21 cellular contexts compared by ENCODE assay signal in genomic region chr3:196936288-196936687, GRCh38. TPM values are rescaled to one million over a fixed set of nuclear protein-coding genes. Genes with fewer than 3 reads are reported as not detected.
A peak's percentile ranks its signal among the peaks of the same experiment; 100 is the strongest.
DNase-seq lines count a peak whose midpoint lies in the region; ATAC-seq lines count a peak whose summit lies in the region.
"Had no signal": no experiment of that assay in that cellular context is flagged by ENCODE, and none has a peak within 500 bp of the region (broad histone marks: within the 10 kb centered on the region; RNA-seq: fewer than 3 reads in every experiment).

No MANE protein-coding gene starts in this region.

- H3K36me3 Mint-ChIP-seq in activated T-cell treated with anti-CD3 and anti-CD28 coated beads, Interleukin-2, amount 50 U/mL, for 72 hours (ENCODE audit: insufficient read depth in 2 of 2) = peaks cover 5 to 24% of the 10 kb centered on the region in 2 donors
- H3K36me3 Mint-ChIP-seq in activated T-cell treated with anti-CD3 and anti-CD28 coated beads, Interleukin-2, amount 50 U/mL, for 4 hours (ENCODE audit: insufficient read depth) = peaks cover 44% of the 10 kb centered on the region
- peaks cover 2% of the 10 kb centered on the region for H3K36me3 Mint-ChIP-seq in IgD-negative memory B cell
- peaks cover 77% of the 10 kb centered on the region for H3K36me3 Mint-ChIP-seq in activated naive CD8-positive, alpha-beta T cell treated with anti-CD3 and anti-CD28 coated beads, Interleukin-2, amount 50 U/mL, for 24 hours (ENCODE audit: low read depth)
- H3K36me3 Mint-ChIP-seq in stimulated activated effector memory CD8-positive, alpha-beta T cell treated with anti-CD3 and anti-CD28 coated beads, Interleukin-12 subunit alpha, Interleukin-12 subunit beta, amount 100 ng/mL, for 72 hours = peaks cover 100% of the 10 kb centered on the region

- H3K4me3 Mint-ChIP-seq in activated T-cell treated with anti-CD3 and anti-CD28 coated beads, Interleukin-2, amount 50 U/mL, for 72 hours = no peak overlapping the region
- H3K4me3 Mint-ChIP-seq in activated T-cell treated with anti-CD3 and anti-CD28 coated beads, Interleukin-2, amount 50 U/mL, for 4 hours = no peak overlapping the region
- no peak overlapping the region for H3K4me3 Mint-ChIP-seq in IgD-negative memory B cell
- no peak overlapping the region for H3K4me3 Mint-ChIP-seq in activated naive CD8-positive, alpha-beta T cell treated with anti-CD3 and anti-CD28 coated beads, Interleukin-2, amount 50 U/mL, for 24 hours
- H3K4me3 Mint-ChIP-seq in stimulated activated effector memory CD8-positive, alpha-beta T cell treated with anti-CD3 and anti-CD28 coated beads, Interleukin-12 subunit alpha, Interleukin-12 subunit beta, amount 100 ng/mL, for 72 hours = no peak overlapping the region
- H3K4me3 Mint-ChIP-seq: activated naive CD4-positive, alpha-beta T cell treated with anti-CD3 and anti-CD28 coated beads, Interleukin-2, amount 50 U/mL, for 24 hours; B cell; CD8-positive, alpha-beta T cell; neural crest cell had no signal

- no peak for DNase-seq in activated T-cell treated with anti-CD3 and anti-CD28 coated beads, Interleukin-2, amount 50 U/mL, for 72 hours
- no peak for DNase-seq in activated T-cell treated with anti-CD3 and anti-CD28 coated beads, Interleukin-2, amount 50 U/mL, for 4 hours
- no peak for DNase-seq in activated naive CD8-positive, alpha-beta T cell treated with anti-CD3 and anti-CD28 coated beads, Interleukin-2, amount 50 U/mL, for 24 hours
- DNase-seq in stimulated activated effector memory CD8-positive, alpha-beta T cell treated with anti-CD3 and anti-CD28 coated beads, Interleukin-12 subunit alpha, Interleukin-12 subunit beta, amount 100 ng/mL, for 72 hours (ENCODE audit: low spot score in 2 of 2) = no peak
- no peak for DNase-seq in NCI-H2029 treated with DMSO at 0.1 percent for 48 hours (lab: John Stamatoyannopoulos, UW)
- DNase-seq: activated CD4-positive, alpha-beta T cell treated with anti-CD3 and anti-CD28 coated beads, Interleukin-2, amount 50 U/mL, for 1 hour; CD8-positive, alpha-beta T cell; effector CD4-positive, alpha-beta T cell; EL; H7; SJCRH30; small intestine; stimulated activated naive CD4-positive, alpha-beta T cell treated with Interleukin-2 at 50 U/mL for 16 hours; T1000; testis had no signal

- ATAC-seq in activated T-cell treated with anti-CD3 and anti-CD28 coated beads, Interleukin-2, amount 50 U/mL, for 72 hours (replicated peaks in 1 of 2) = no peak
- ATAC-seq in activated T-cell treated with anti-CD3 and anti-CD28 coated beads, Interleukin-2, amount 50 U/mL, for 4 hours = no peak
- no peak for ATAC-seq in activated naive CD8-positive, alpha-beta T cell treated with anti-CD3 and anti-CD28 coated beads, Interleukin-2, amount 50 U/mL, for 24 hours
- no peak for ATAC-seq in stimulated activated effector memory CD8-positive, alpha-beta T cell treated with anti-CD3 and anti-CD28 coated beads, Interleukin-12 subunit alpha, Interleukin-12 subunit beta, amount 100 ng/mL, for 72 hours
- no peak for ATAC-seq in GM18868 (IDR thresholded peaks at IDR 0.05; ENCODE audit: unreplicated experiment)
- ATAC-seq: CD8-positive, alpha-beta T cell had no signal

- H3K27ac Mint-ChIP-seq in activated T-cell treated with anti-CD3 and anti-CD28 coated beads, Interleukin-2, amount 50 U/mL, for 72 hours = peak overlapping the region; percentile 93
- peak overlapping the region in 2 of 3 donors; percentile 39 to 40 for H3K27ac Mint-ChIP-seq in IgD-negative memory B cell
- H3K27ac Mint-ChIP-seq in activated naive CD8-positive, alpha-beta T cell treated with anti-CD3 and anti-CD28 coated beads, Interleukin-2, amount 50 U/mL, for 24 hours = peak overlapping the region; percentile 32
- peak overlapping the region; percentile 48 for H3K27ac Mint-ChIP-seq in stimulated activated effector memory CD8-positive, alpha-beta T cell treated with anti-CD3 and anti-CD28 coated beads, Interleukin-12 subunit alpha, Interleukin-12 subunit beta, amount 100 ng/mL, for 72 hours
- H3K27ac Mint-ChIP-seq: activated T-helper 2 cell treated with anti-CD3 and anti-CD28 coated beads, Interferon-gamma antibody, Interleukin-2, Interleukin-4, amounts not matched to agents 10 μg/mL and 5 μg/mL and 100 μg/mL, durations not matched to agents 14 hours and 24 hours and 36 hours; B cell had no signal

- peaks cover 33% of the 10 kb centered on the region for H3K4me1 Mint-ChIP-seq in activated T-cell treated with anti-CD3 and anti-CD28 coated beads, Interleukin-2, amount 50 U/mL, for 72 hours (ENCODE audit: low read depth)
- peaks cover 22% of the 10 kb centered on the region for H3K4me1 Mint-ChIP-seq in activated T-cell treated with anti-CD3 and anti-CD28 coated beads, Interleukin-2, amount 50 U/mL, for 4 hours (ENCODE audit: low read depth)
- H3K4me1 Mint-ChIP-seq in IgD-negative memory B cell = peaks cover 31 to 34% (median 31%) of the 10 kb centered on the region in 3 donors
- H3K4me1 Mint-ChIP-seq in activated naive CD8-positive, alpha-beta T cell treated with anti-CD3 and anti-CD28 coated beads, Interleukin-2, amount 50 U/mL, for 24 hours = peaks cover 28% of the 10 kb centered on the region
- peaks cover 20% of the 10 kb centered on the region for H3K4me1 Mint-ChIP-seq in stimulated activated effector memory CD8-positive, alpha-beta T cell treated with anti-CD3 and anti-CD28 coated beads, Interleukin-12 subunit alpha, Interleukin-12 subunit beta, amount 100 ng/mL, for 72 hours

- no peaks in the 10 kb centered on the region for H3K9me3 Mint-ChIP-seq in activated T-cell treated with anti-CD3 and anti-CD28 coated beads, Interleukin-2, amount 50 U/mL, for 72 hours
- no peaks in the 10 kb centered on the region for H3K9me3 Mint-ChIP-seq in activated T-cell treated with anti-CD3 and anti-CD28 coated beads, Interleukin-2, amount 50 U/mL, for 4 hours
- no peaks in the 10 kb centered on the region for H3K9me3 Mint-ChIP-seq in IgD-negative memory B cell
- no peaks in the 10 kb centered on the region for H3K9me3 Mint-ChIP-seq in activated naive CD8-positive, alpha-beta T cell treated with anti-CD3 and anti-CD28 coated beads, Interleukin-2, amount 50 U/mL, for 24 hours
- H3K9me3 Mint-ChIP-seq in stimulated activated effector memory CD8-positive, alpha-beta T cell treated with anti-CD3 and anti-CD28 coated beads, Interleukin-12 subunit alpha, Interleukin-12 subunit beta, amount 100 ng/mL, for 72 hours = no peaks in the 10 kb centered on the region
- H3K9me3 Mint-ChIP-seq: activated naive CD4-positive, alpha-beta T cell treated with anti-CD3 and anti-CD28 coated beads, Interleukin-2, amount 50 U/mL, for 24 hours; activated T-helper 2 cell treated with anti-CD3 and anti-CD28 coated beads, Interferon-gamma antibody, Interleukin-2, Interleukin-4, amounts not matched to agents 10 μg/mL and 5 μg/mL and 100 μg/mL, durations not matched to agents 14 hours and 24 hours and 36 hours; CD8-positive, alpha-beta T cell; neural crest cell had no signal

- no peaks in the 10 kb centered on the region for H3K27me3 Mint-ChIP-seq in activated T-cell treated with anti-CD3 and anti-CD28 coated beads, Interleukin-2, amount 50 U/mL, for 72 hours (ENCODE audit: low read depth)
- H3K27me3 Mint-ChIP-seq in activated T-cell treated with anti-CD3 and anti-CD28 coated beads, Interleukin-2, amount 50 U/mL, for 4 hours (ENCODE audit: low read depth) = no peaks in the 10 kb centered on the region
- H3K27me3 Mint-ChIP-seq in IgD-negative memory B cell = no peaks in the 10 kb centered on the region
- no peaks in the 10 kb centered on the region for H3K27me3 Mint-ChIP-seq in activated naive CD8-positive, alpha-beta T cell treated with anti-CD3 and anti-CD28 coated beads, Interleukin-2, amount 50 U/mL, for 24 hours
- H3K27me3 Mint-ChIP-seq: activated naive CD4-positive, alpha-beta T cell treated with anti-CD3 and anti-CD28 coated beads, Interleukin-2, amount 50 U/mL, for 24 hours; B cell had no signal

RNA-seq across cellular contexts. Expression of gene NCBP2, which starts 6.0 kb away (rescaled TPM):
- total RNA-seq in activated T-cell treated with anti-CD3 and anti-CD28 coated beads, Interleukin-2, amount 50 U/mL, for 72 hours = 10 to 100 TPM; 71.4 to 84.3 TPM
- total RNA-seq in activated T-cell treated with anti-CD3 and anti-CD28 coated beads, Interleukin-2, amount 50 U/mL, for 4 hours = 100 to 1,000 TPM; 132 to 138 (median 134) TPM
- 74.1 TPM for polyA plus RNA-seq in IgD-negative memory B cell

RNA-seq across cellular contexts. Expression of gene PIGZ, which starts 32.3 kb away (rescaled TPM):
- total RNA-seq in activated T-cell treated with anti-CD3 and anti-CD28 coated beads, Interleukin-2, amount 50 U/mL, for 72 hours = 1 to 10 TPM; 1.1 to 1.7 TPM
- under 1 TPM; 0.34 to 0.82 (median 0.61) TPM for total RNA-seq in activated T-cell treated with anti-CD3 and anti-CD28 coated beads, Interleukin-2, amount 50 U/mL, for 4 hours
- polyA plus RNA-seq in IgD-negative memory B cell = 2.1 TPM
- total RNA-seq: CD8-positive, alpha-beta T cell had no signal

Comparison
In these comparisons a context has a peak if more than half of its experiments do, and no peak if none do; other contexts are left out.
1. H3K27ac Mint-ChIP-seq: peak in every context shown above with its lines; median percentile 93 in activated T-cell treated with anti-CD3 and anti-CD28 coated beads, Interleukin-2, amount 50 U/mL, for 72 hours; 48 in stimulated activated effector memory CD8-positive, alpha-beta T cell treated with anti-CD3 and anti-CD28 coated beads, Interleukin-12 subunit alpha, Interleukin-12 subunit beta, amount 100 ng/mL, for 72 hours; 40 in IgD-negative memory B cell; 32 in activated naive CD8-positive, alpha-beta T cell treated with anti-CD3 and anti-CD28 coated beads, Interleukin-2, amount 50 U/mL, for 24 hours.